Comparison of ENCODE assay signal across 1 cellular context in the genomic region with DNA sequence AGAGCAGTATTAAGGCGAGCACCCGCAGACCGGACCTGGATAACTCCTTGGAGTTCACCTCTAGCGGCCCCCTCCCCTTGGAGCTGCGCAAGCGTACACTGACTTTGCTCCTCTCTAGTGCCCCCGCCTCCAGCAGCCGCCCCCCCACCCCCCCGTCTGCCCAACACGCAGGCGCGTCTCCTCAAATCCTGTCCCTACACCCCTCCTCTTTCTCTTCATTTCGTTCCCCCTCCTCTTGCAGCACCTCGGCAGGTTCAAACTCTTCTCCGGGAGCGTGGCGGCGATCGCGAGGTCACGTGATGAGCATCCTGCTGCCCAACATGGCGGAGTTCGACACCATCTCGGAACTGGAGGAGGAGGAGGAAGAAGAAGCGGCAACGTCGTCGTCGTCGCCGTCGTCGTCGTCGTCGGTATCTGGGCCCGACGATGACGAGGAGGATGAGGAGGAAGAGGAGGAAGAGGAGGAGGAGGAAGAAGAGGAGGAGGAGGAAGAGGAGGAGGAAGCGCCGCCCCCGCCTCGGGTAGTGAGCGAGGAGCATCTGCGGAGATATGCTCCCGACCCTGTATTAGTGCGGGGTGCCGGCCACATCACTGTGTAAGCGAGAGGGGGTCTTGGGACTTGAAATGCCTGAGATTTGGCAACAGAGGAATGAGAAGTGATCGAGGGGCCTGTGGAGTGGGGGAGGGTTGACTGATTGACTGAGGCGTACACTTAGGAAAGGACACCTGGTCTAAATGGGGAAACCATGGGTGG.
A peak's percentile ranks its signal among the peaks of the same experiment; 100 is the strongest.
TF ChIP-seq lines count a peak whose summit lies in the region.

A gene (plus strand): TSS at position 212 of the 754 bp plus-strand sequence. CDS start 88 bp downstream, at position 300.

TF ChIP-seq in WTC11, 78 proteins besides CTCF, POLR2A, EP300 and RAD21 (continued from another document):
- 0 out of 2 replicates have a peak, but pooled peaks have one; percentile 16 for TF ChIP-seq ZBTB21 (CRISPR knock-in tag; IDR thresholded peaks at IDR 0.05; ENCODE audit: borderline replicate concordance)
- TF ChIP-seq CBFB (CRISPR knock-in tag; IDR thresholded peaks at IDR 0.05; ENCODE audit: low read depth), result no peak
- no peak for TF ChIP-seq ATF1 (CRISPR knock-in tag; IDR thresholded peaks at IDR 0.05)
- TF ChIP-seq, protein P1, sequence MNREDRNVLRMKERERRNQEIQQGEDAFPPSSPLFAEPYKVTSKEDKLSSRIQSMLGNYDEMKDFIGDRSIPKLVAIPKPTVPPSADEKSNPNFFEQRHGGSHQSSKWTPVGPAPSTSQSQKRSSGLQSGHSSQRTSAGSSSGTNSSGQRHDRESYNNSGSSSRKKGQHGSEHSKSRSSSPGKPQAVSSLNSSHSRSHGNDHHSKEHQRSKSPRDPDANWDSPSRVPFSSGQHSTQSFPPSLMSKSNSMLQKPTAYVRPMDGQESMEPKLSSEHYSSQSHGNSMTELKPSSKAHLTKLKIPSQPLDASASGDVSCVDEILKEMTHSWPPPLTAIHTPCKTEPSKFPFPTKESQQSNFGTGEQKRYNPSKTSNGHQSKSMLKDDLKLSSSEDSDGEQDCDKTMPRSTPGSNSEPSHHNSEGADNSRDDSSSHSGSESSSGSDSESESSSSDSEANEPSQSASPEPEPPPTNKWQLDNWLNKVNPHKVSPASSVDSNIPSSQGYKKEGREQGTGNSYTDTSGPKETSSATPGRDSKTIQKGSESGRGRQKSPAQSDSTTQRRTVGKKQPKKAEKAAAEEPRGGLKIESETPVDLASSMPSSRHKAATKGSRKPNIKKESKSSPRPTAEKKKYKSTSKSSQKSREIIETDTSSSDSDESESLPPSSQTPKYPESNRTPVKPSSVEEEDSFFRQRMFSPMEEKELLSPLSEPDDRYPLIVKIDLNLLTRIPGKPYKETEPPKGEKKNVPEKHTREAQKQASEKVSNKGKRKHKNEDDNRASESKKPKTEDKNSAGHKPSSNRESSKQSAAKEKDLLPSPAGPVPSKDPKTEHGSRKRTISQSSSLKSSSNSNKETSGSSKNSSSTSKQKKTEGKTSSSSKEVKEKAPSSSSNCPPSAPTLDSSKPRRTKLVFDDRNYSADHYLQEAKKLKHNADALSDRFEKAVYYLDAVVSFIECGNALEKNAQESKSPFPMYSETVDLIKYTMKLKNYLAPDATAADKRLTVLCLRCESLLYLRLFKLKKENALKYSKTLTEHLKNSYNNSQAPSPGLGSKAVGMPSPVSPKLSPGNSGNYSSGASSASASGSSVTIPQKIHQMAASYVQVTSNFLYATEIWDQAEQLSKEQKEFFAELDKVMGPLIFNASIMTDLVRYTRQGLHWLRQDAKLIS (CRISPR knock-in tag; IDR thresholded peaks at IDR 0.05; ENCODE audit: borderline replicate concordance), result no peak
- TF ChIP-seq, protein P2, sequence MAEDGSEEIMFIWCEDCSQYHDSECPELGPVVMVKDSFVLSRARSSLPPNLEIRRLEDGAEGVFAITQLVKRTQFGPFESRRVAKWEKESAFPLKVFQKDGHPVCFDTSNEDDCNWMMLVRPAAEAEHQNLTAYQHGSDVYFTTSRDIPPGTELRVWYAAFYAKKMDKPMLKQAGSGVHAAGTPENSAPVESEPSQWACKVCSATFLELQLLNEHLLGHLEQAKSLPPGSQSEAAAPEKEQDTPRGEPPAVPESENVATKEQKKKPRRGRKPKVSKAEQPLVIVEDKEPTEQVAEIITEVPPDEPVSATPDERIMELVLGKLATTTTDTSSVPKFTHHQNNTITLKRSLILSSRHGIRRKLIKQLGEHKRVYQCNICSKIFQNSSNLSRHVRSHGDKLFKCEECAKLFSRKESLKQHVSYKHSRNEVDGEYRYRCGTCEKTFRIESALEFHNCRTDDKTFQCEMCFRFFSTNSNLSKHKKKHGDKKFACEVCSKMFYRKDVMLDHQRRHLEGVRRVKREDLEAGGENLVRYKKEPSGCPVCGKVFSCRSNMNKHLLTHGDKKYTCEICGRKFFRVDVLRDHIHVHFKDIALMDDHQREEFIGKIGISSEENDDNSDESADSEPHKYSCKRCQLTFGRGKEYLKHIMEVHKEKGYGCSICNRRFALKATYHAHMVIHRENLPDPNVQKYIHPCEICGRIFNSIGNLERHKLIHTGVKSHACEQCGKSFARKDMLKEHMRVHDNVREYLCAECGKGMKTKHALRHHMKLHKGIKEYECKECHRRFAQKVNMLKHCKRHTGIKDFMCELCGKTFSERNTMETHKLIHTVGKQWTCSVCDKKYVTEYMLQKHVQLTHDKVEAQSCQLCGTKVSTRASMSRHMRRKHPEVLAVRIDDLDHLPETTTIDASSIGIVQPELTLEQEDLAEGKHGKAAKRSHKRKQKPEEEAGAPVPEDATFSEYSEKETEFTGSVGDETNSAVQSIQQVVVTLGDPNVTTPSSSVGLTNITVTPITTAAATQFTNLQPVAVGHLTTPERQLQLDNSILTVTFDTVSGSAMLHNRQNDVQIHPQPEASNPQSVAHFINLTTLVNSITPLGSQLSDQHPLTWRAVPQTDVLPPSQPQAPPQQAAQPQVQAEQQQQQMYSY (CRISPR knock-in tag; IDR thresholded peaks at IDR 0.05), result no peak
- peak; percentile 22; the same call in 1 of the 2 replicates for TF ChIP-seq KAT7 (CRISPR knock-in tag; IDR thresholded peaks at IDR 0.05; ENCODE audit: borderline replicate concordance)
- TF ChIP-seq, protein P3, sequence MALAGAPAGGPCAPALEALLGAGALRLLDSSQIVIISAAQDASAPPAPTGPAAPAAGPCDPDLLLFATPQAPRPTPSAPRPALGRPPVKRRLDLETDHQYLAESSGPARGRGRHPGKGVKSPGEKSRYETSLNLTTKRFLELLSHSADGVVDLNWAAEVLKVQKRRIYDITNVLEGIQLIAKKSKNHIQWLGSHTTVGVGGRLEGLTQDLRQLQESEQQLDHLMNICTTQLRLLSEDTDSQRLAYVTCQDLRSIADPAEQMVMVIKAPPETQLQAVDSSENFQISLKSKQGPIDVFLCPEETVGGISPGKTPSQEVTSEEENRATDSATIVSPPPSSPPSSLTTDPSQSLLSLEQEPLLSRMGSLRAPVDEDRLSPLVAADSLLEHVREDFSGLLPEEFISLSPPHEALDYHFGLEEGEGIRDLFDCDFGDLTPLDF (CRISPR knock-in tag; IDR thresholded peaks at IDR 0.05), result peak; percentile 78; the same call in 1 of the 2 replicates
- no peak for TF ChIP-seq JUN (CRISPR knock-in tag; IDR thresholded peaks at IDR 0.05)
- TF ChIP-seq, protein P4, sequence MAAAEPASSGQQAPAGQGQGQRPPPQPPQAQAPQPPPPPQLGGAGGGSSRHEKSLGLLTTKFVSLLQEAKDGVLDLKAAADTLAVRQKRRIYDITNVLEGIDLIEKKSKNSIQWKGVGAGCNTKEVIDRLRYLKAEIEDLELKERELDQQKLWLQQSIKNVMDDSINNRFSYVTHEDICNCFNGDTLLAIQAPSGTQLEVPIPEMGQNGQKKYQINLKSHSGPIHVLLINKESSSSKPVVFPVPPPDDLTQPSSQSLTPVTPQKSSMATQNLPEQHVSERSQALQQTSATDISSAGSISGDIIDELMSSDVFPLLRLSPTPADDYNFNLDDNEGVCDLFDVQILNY (CRISPR knock-in tag; IDR thresholded peaks at IDR 0.05), result 0 out of 2 replicates have a peak, but pooled peaks have one; percentile 30
- TF ChIP-seq, protein P5, sequence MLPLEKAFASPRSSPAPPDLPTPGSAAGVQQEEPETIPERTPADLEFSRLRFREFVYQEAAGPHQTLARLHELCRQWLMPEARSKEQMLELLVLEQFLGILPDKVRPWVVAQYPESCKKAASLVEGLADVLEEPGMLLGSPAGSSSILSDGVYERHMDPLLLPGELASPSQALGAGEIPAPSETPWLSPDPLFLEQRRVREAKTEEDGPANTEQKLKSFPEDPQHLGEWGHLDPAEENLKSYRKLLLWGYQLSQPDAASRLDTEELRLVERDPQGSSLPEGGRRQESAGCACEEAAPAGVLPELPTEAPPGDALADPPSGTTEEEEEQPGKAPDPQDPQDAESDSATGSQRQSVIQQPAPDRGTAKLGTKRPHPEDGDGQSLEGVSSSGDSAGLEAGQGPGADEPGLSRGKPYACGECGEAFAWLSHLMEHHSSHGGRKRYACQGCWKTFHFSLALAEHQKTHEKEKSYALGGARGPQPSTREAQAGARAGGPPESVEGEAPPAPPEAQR (CRISPR knock-in tag; IDR thresholded peaks at IDR 0.05), result no peak
- TF ChIP-seq NFE2L1 (CRISPR knock-in tag; IDR thresholded peaks at IDR 0.05), result peak; percentile 75; the same call in 1 of the 2 replicates
- TF ChIP-seq ELF4 (CRISPR knock-in tag; IDR thresholded peaks at IDR 0.05; ENCODE audit: low read depth), result no peak
- TF ChIP-seq CREB1 (CRISPR knock-in tag; IDR thresholded peaks at IDR 0.05), result peak; percentile 75; the same call in 1 of the 2 replicates
- TF ChIP-seq PRRX2 (CRISPR knock-in tag; IDR thresholded peaks at IDR 0.05), result no peak
- TF ChIP-seq NR1H2 (CRISPR knock-in tag; IDR thresholded peaks at IDR 0.05), result no peak
- no peak for TF ChIP-seq MXD4 (CRISPR knock-in tag; IDR thresholded peaks at IDR 0.05; ENCODE audit: borderline replicate concordance)
- TF ChIP-seq, protein P6, sequence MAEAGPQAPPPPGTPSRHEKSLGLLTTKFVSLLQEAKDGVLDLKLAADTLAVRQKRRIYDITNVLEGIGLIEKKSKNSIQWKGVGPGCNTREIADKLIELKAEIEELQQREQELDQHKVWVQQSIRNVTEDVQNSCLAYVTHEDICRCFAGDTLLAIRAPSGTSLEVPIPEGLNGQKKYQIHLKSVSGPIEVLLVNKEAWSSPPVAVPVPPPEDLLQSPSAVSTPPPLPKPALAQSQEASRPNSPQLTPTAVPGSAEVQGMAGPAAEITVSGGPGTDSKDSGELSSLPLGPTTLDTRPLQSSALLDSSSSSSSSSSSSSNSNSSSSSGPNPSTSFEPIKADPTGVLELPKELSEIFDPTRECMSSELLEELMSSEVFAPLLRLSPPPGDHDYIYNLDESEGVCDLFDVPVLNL (CRISPR knock-in tag; IDR thresholded peaks at IDR 0.05; ENCODE audit: borderline replicate concordance, low read depth), result no peak
- no peak for TF ChIP-seq NFYB (CRISPR knock-in tag; conservative IDR thresholded peaks at IDR 0.05; ENCODE audit: low read depth)
- TF ChIP-seq, protein P7, sequence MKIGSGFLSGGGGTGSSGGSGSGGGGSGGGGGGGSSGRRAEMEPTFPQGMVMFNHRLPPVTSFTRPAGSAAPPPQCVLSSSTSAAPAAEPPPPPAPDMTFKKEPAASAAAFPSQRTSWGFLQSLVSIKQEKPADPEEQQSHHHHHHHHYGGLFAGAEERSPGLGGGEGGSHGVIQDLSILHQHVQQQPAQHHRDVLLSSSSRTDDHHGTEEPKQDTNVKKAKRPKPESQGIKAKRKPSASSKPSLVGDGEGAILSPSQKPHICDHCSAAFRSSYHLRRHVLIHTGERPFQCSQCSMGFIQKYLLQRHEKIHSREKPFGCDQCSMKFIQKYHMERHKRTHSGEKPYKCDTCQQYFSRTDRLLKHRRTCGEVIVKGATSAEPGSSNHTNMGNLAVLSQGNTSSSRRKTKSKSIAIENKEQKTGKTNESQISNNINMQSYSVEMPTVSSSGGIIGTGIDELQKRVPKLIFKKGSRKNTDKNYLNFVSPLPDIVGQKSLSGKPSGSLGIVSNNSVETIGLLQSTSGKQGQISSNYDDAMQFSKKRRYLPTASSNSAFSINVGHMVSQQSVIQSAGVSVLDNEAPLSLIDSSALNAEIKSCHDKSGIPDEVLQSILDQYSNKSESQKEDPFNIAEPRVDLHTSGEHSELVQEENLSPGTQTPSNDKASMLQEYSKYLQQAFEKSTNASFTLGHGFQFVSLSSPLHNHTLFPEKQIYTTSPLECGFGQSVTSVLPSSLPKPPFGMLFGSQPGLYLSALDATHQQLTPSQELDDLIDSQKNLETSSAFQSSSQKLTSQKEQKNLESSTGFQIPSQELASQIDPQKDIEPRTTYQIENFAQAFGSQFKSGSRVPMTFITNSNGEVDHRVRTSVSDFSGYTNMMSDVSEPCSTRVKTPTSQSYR (CRISPR knock-in tag; IDR thresholded peaks at IDR 0.05), result peak; percentile 84
- no peak for TF ChIP-seq GABPB1 (CRISPR knock-in tag; IDR thresholded peaks at IDR 0.05)
- TF ChIP-seq, protein P8, sequence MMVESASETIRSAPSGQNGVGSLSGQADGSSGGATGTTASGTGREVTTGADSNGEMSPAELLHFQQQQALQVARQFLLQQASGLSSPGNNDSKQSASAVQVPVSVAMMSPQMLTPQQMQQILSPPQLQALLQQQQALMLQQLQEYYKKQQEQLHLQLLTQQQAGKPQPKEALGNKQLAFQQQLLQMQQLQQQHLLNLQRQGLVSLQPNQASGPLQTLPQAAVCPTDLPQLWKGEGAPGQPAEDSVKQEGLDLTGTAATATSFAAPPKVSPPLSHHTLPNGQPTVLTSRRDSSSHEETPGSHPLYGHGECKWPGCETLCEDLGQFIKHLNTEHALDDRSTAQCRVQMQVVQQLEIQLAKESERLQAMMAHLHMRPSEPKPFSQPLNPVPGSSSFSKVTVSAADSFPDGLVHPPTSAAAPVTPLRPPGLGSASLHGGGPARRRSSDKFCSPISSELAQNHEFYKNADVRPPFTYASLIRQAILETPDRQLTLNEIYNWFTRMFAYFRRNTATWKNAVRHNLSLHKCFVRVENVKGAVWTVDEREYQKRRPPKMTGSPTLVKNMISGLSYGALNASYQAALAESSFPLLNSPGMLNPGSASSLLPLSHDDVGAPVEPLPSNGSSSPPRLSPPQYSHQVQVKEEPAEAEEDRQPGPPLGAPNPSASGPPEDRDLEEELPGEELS (CRISPR knock-in tag; IDR thresholded peaks at IDR 0.05), result peak; percentile 61; the same call in 1 of the 2 replicates
- TF ChIP-seq, protein P9, sequence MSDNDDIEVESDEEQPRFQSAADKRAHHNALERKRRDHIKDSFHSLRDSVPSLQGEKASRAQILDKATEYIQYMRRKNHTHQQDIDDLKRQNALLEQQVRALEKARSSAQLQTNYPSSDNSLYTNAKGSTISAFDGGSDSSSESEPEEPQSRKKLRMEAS (CRISPR knock-in tag; IDR thresholded peaks at IDR 0.05), result peak; percentile 84
